Comparison of ENCODE assay signal across 17 cellular contexts in the genomic region with DNA sequence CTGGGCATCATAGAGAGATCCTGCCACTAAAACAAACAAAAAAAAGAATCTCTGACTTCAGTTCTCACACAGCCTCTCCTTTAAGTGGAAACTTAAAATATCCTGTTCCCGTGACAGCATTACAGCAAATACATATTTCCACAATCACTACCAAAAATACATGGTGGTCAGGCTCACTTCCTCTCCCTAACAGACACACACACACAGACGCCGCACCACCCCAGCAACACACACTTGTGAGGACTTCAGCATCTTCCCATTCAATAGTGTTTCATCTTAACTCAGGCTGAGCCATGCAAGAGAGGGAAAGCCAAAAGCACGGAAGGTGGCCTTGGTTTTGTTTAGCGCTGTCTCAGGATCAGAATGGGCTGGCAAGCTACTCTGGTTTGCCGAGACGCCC. TPM values are rescaled to one million over a fixed set of nuclear protein-coding genes. Genes with fewer than 3 reads are reported as not detected.
A peak's percentile ranks its signal among the peaks of the same experiment; 100 is the strongest.
DNase-seq lines count a peak whose midpoint lies in the region; ATAC-seq and TF ChIP-seq lines count a peak whose summit lies in the region.
"Had no signal": no experiment of that assay in that cellular context is flagged by ENCODE, and none has a peak within 500 bp of the region (broad histone marks: within the 10 kb centered on the region; RNA-seq: fewer than 3 reads in every experiment).

No MANE protein-coding gene starts in this region.

- no peak overlapping the region for H3K4me3 ChIP-seq in right atrium auricular region

- H3K4me3 Mint-ChIP-seq in naive B cell: peak overlapping the region in 6 of 8 donors; percentile 0 to 67 (median 42)
- H3K4me3 Mint-ChIP-seq: activated naive CD8-positive, alpha-beta T cell treated with anti-CD3 and anti-CD28 coated beads for 36 hours; activated T-cell treated with anti-CD3 and anti-CD28 coated beads, Interleukin-2, amount 50 U/mL, for 4 hours had no signal

- peak overlapping the region in 2 of 6 donors; percentile 14 to 63 for H3K27ac Mint-ChIP-seq in naive B cell
- H3K27ac Mint-ChIP-seq: activated naive CD8-positive, alpha-beta T cell treated with anti-CD3 and anti-CD28 coated beads for 36 hours had no signal

- peaks cover 35% of the 10 kb centered on the region for H3K36me3 ChIP-seq in right atrium auricular region
- H3K36me3 ChIP-seq: brain microvascular endothelial cell had no signal

- H3K9me3 ChIP-seq in right atrium auricular region: no peaks in the 10 kb centered on the region

- H3K27me3 Mint-ChIP-seq in naive B cell: peaks cover 0 to 5% (median 0%) of the 10 kb centered on the region in 3 donors

- no peaks in the 10 kb centered on the region for H3K36me3 Mint-ChIP-seq in naive B cell
- H3K36me3 Mint-ChIP-seq: activated naive CD8-positive, alpha-beta T cell treated with anti-CD3 and anti-CD28 coated beads for 36 hours had no signal

- H3K4me1 Mint-ChIP-seq in naive B cell: peaks cover 14 to 35% (median 26%) of the 10 kb centered on the region in 3 donors

- POLR2A ChIA-PET in GM10248 (lab: Yijun Ruan, JAX): no interaction called here

- no peak overlapping the region for H3K27ac ChIP-seq in right atrium auricular region
- H3K27ac ChIP-seq: brain microvascular endothelial cell had no signal

- no peaks in the 10 kb centered on the region for H3K9me3 Mint-ChIP-seq in naive B cell
- H3K9me3 Mint-ChIP-seq: activated naive CD8-positive, alpha-beta T cell treated with anti-CD3 and anti-CD28 coated beads for 36 hours; activated T-cell treated with anti-CD3 and anti-CD28 coated beads, Interleukin-2, amount 50 U/mL, for 4 hours had no signal

- peaks cover 0 to 2% of the 10 kb centered on the region in 2 donors for H3K4me1 ChIP-seq in right atrium auricular region

- ATAC-seq in GM21447 (IDR thresholded peaks at IDR 0.05; ENCODE audit: unreplicated experiment) (peak; percentile 45), naive B cell (ENCODE audit: low read depth in 2 of 2) (peak in 1 of 2 donors; percentile 45)
- ATAC-seq: activated T-cell treated with anti-CD3 and anti-CD28 coated beads, Interleukin-2, amount 50 U/mL, for 4 hours; HCT116 had no signal

- TF ChIP-seq CTCF in GM10248 (IDR thresholded peaks at IDR 0.05; ENCODE audit: control extremely low read depth, extremely low read depth, low read depth, missing control alignments): no peak
- TF ChIP-seq CTCF in right atrium auricular region (IDR thresholded peaks at IDR 0.05): no peak

- CTCF ChIA-PET in GM10248 (lab: Yijun Ruan, JAX): interaction anchor here (1.0 kb wide), 1 partner anchor 12 kb away, joined by 3 read pairs; no protein-coding TSS in a partner anchor

- no peaks in the 10 kb centered on the region for H3K27me3 ChIP-seq in right atrium auricular region
- H3K27me3 ChIP-seq: brain microvascular endothelial cell had no signal

- DNase-seq in GM10248 (ENCODE audit: extremely low spot score) (peak; percentile 51), NOMO-1 treated with DMSO at 0.1 percent for 48 hours (lab: John Stamatoyannopoulos, UW; ENCODE audit: unreplicated experiment) (peak; percentile 91), naive B cell (no peak), NCI-H748 treated with DMSO at 0.1 percent for 48 hours (lab: John Stamatoyannopoulos, UW) (no peak), iPS-NIHi7 (ENCODE audit: extremely low spot score) (no peak), GM19240 (ENCODE audit: insufficient read length, low spot score) (no peak), right atrium auricular region (ENCODE audit: low spot score) (no peak)
- DNase-seq: activated CD4-positive, alpha-beta T cell treated with anti-CD3 and anti-CD28 coated beads, Interleukin-2, amount 50 U/mL, for 48 hours; activated naive CD8-positive, alpha-beta T cell treated with anti-CD3 and anti-CD28 coated beads for 36 hours; activated T-cell treated with anti-CD3 and anti-CD28 coated beads, Interleukin-2, amount 50 U/mL, for 4 hours; brain microvascular endothelial cell; cortex of kidney; foreskin fibroblast; NCI-H1417 treated with DMSO at 0.1 percent for 48 hours; RPMI8226 had no signal

RNA-seq across cellular contexts. Expression of a gene that starts 21.9 kb away (rescaled TPM):
- under 1 TPM in 1 of 6 donors, not detected in 5; 0.03 TPM for polyA plus RNA-seq in naive B cell (ENCODE audit: low read depth in 6 of 6)
- 10 to 100 TPM in 1 of 2 donors, 1 to 10 TPM in 1; 9.1 to 11.0 TPM for total RNA-seq in right atrium auricular region

Comparison
In these comparisons a context has a peak if more than half of its experiments do, and no peak if none do; other contexts are left out.
1. DNase-seq: peak in GM10248 (single experiment) and NOMO-1 treated with DMSO at 0.1 percent for 48 hours (single experiment); none in naive B cell (single experiment), NCI-H748 treated with DMSO at 0.1 percent for 48 hours (single experiment), iPS-NIHi7 (single experiment), GM19240 (single experiment) and right atrium auricular region (single experiment).